In the genomic region with DNA sequence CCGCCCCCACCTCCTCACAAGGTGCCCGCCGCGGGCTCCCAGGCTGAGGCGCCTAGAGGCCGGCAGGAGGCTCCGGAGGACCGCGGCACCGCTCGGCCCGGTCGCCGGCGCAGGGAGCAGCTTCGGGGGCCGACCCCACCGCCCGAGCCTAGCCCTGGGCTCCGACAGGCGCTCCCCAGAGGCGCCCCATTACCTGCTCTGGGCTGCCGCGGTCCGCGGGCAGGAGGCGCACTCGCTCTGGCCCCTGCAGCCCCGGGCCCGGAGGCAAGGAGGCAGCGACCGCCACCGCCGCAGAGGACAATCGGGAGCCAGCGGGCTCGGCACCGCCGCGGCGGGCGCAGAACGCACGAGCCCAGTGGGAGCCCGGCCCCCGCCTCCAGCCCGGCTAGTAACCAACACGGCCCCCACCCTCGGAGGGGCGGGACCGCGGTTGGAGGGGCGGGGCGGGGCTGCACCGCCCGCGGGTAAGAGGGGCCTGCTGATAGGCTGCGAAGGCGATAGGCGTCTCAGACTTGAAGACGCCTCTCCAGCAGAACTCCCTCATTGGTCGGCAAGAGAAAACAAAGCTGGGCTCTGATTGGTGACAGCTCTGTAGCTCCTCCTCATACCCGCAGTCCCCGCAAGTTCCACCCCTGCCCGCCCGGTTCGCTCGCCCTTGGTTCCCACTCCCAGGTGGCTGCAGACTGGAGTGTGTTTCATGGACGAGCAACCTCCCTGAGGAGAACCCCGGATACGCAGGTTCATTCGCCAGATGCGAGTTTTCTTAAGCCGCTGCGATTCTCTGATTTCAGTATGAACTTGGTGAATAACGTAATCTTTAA, we compare ENCODE assay signal across 8 cellular contexts. TPM values are rescaled to one million over a fixed set of nuclear protein-coding genes. Genes with fewer than 3 reads are reported as not detected.
DNase-seq lines count a peak whose midpoint lies in the region; ATAC-seq and TF ChIP-seq lines count a peak whose summit lies in the region.

A gene (minus strand): TSS at position 397 of the 821 bp plus-strand sequence. CDS start 64,460 bp downstream, outside the sequence.

- H3K27me3 ChIP-seq in CD4-positive, alpha-beta T cell (ENCODE audit: control insufficient read depth, insufficient read depth, low read length), result no peaks in the 10 kb centered on the region
- H3K27me3 ChIP-seq in HL-60 (ENCODE audit: insufficient read depth, poor library complexity, severe bottlenecking), result peaks cover 3% of the 10 kb centered on the region
- peaks cover 3 to 10% of the 10 kb centered on the region in 2 donors for H3K27me3 ChIP-seq in duodenal mucosa (ENCODE audit: control insufficient read depth in 1 of 2, insufficient read depth in 2 of 2, low read length in 2 of 2)
- H3K27me3 ChIP-seq in liver (ENCODE audit: control insufficient read depth in 4 of 4, insufficient read depth in 4 of 4, low read length in 3 of 4), result no peaks in the 10 kb centered on the region

- H3K36me3 Mint-ChIP-seq in CD4-positive, alpha-beta T cell (ENCODE audit: low read depth), result peaks cover 10% of the 10 kb centered on the region
- no peaks in the 10 kb centered on the region for H3K36me3 Mint-ChIP-seq in activated CD4-positive, alpha-beta memory T cell treated with anti-CD3 and anti-CD28 coated beads, Interleukin-2, amount 10 ng/mL, durations not matched to agents 7 days and 5 days (ENCODE audit: low read depth)

- CTCF ChIA-PET in CD4-positive, alpha-beta T cell (lab: Charles Lee), result interaction anchor here (1.0 to 4.6 kb wide), 21 partner anchors 9 to 799 kb away, joined by 3 to 68 read pairs (median 6); a partner anchor contains a TSS
- CTCF ChIA-PET in activated CD4-positive, alpha-beta memory T cell treated with anti-CD3 and anti-CD28 coated beads, Interleukin-2, amount 10 ng/mL, durations not matched to agents 7 days and 5 days (lab: Charles Lee), result interaction anchor here (0.7 to 4.7 kb wide), 24 partner anchors 10 to 799 kb away, joined by 3 to 75 read pairs (median 5); a partner anchor contains a TSS

- no peaks in the 10 kb centered on the region for H3K36me3 ChIP-seq in duodenal mucosa (ENCODE audit: control insufficient read depth in 1 of 2, insufficient read depth in 2 of 2, low read length in 2 of 2)
- H3K36me3 ChIP-seq in liver (ENCODE audit: control insufficient read depth in 4 of 4, insufficient read depth in 3 of 4, low read depth in 1 of 4, low read length in 3 of 4), result no peaks in the 10 kb centered on the region

- H3K9ac ChIP-seq in duodenal mucosa (ENCODE audit: low read depth in 1 of 2, low read length in 2 of 2), result peak within 1 kb of the TSS; percentile 57 to 66
- H3K9ac ChIP-seq in liver (ENCODE audit: low read depth in 1 of 2, low read length in 2 of 2), result peak within 1 kb of the TSS; percentile 1 to 62

- intact Hi-C loops in CD4-positive, alpha-beta T cell (cut with DNase I, micrococcal nuclease), result loop anchor here (1.0 to 10.0 kb wide), 8 partner anchors 31 to 1148 kb away; a partner anchor contains a TSS

- POLR2A ChIA-PET in CD4-positive, alpha-beta T cell (lab: Charles Lee), result interaction anchor here (0.5 to 8.2 kb wide), 33 partner anchors 9 to 1619 kb away, joined by 3 to 312 read pairs (median 4); a partner anchor contains a TSS
- POLR2A ChIA-PET in activated CD4-positive, alpha-beta memory T cell treated with anti-CD3 and anti-CD28 coated beads, Interleukin-2, amount 10 ng/mL, durations not matched to agents 7 days and 5 days (lab: Charles Lee), result interaction anchor here (0.6 to 3.6 kb wide), 9 partner anchors 9 to 78 kb away, joined by 3 to 38 read pairs (median 5); no protein-coding TSS in a partner anchor

- H3K27me3 Mint-ChIP-seq in CD4-positive, alpha-beta T cell, result no peaks in the 10 kb centered on the region
- H3K27me3 Mint-ChIP-seq in activated CD4-positive, alpha-beta memory T cell treated with anti-CD3 and anti-CD28 coated beads, Interleukin-2, amount 10 ng/mL, durations not matched to agents 7 days and 5 days, result peaks cover 29% of the 10 kb centered on the region

- H3K27ac Mint-ChIP-seq in CD4-positive, alpha-beta T cell, result peak within 1 kb of the TSS; percentile 90
- H3K27ac Mint-ChIP-seq in activated CD4-positive, alpha-beta memory T cell treated with anti-CD3 and anti-CD28 coated beads, Interleukin-2, amount 10 ng/mL, durations not matched to agents 7 days and 5 days, result peak within 1 kb of the TSS; percentile 21

- peaks cover 70% of the 10 kb centered on the region for H3K4me1 Mint-ChIP-seq in CD4-positive, alpha-beta T cell (ENCODE audit: low read depth)
- H3K4me1 Mint-ChIP-seq in activated CD4-positive, alpha-beta memory T cell treated with anti-CD3 and anti-CD28 coated beads, Interleukin-2, amount 10 ng/mL, durations not matched to agents 7 days and 5 days, result peaks cover 22% of the 10 kb centered on the region

- peak; percentile 18 to 67 for TF ChIP-seq RAD21 in liver (IDR thresholded peaks at IDR 0.05)

- H3K4me3 Mint-ChIP-seq in CD4-positive, alpha-beta T cell, result peak within 1 kb of the TSS; percentile 91
- peak within 1 kb of the TSS; percentile 83 for H3K4me3 Mint-ChIP-seq in activated CD4-positive, alpha-beta memory T cell treated with anti-CD3 and anti-CD28 coated beads, Interleukin-2, amount 10 ng/mL, durations not matched to agents 7 days and 5 days

- H3K4me3 ChIP-seq in HL-60 (replicated peaks; ENCODE audit: insufficient read depth, low read length) (peak within 1 kb of the TSS; percentile 54), duodenal mucosa (ENCODE audit: low read depth in 1 of 2, low read length in 2 of 2) (peak within 1 kb of the TSS; percentile 80 to 81), liver (ENCODE audit: low read depth in 1 of 3, low read length in 3 of 3) (peak within 1 kb of the TSS; percentile 72 to 95 (median 78))

- peaks cover 3 to 15% of the 10 kb centered on the region in 2 donors for H3K4me1 ChIP-seq in duodenal mucosa (ENCODE audit: control insufficient read depth in 1 of 2, insufficient read depth in 2 of 2, low read length in 2 of 2)
- H3K4me1 ChIP-seq in liver (ENCODE audit: control insufficient read depth in 4 of 4, insufficient read depth in 4 of 4, low read length in 3 of 4), result peaks cover 0 to 17% (median 8%) of the 10 kb centered on the region in 4 donors

- DNase-seq in CD4-positive, alpha-beta T cell, result peak; percentile 92 to 98 (median 95)
- DNase-seq in HL-60 (ENCODE audit: low read depth in 1 of 2, low spot score in 1 of 2) (peak; percentile 86 to 95), NCI-H82 treated with DMSO at 0.1 percent for 48 hours (lab: John Stamatoyannopoulos, UW; ENCODE audit: unreplicated experiment) (peak; percentile 95)
- DNase-seq in activated CD4-positive, alpha-beta memory T cell treated with anti-CD3 and anti-CD28 coated beads, Interleukin-2, amount 10 ng/mL, durations not matched to agents 7 days and 5 days, result peak; percentile 96
- DNase-seq in stimulated activated CD4-positive, alpha-beta T cell treated with anti-CD3 and anti-CD28 coated beads, Interleukin-2, amount 100 ng/mL, for 48 hours, result peak; percentile 92 to 94

- peak; percentile 94 for ATAC-seq in CD4-positive, alpha-beta T cell (ENCODE audit: poor library complexity)
- ATAC-seq in GM19467 (IDR thresholded peaks at IDR 0.05; ENCODE audit: unreplicated experiment), result peak; percentile 100

- H3K27ac ChIP-seq in CD4-positive, alpha-beta T cell (ENCODE audit: low read depth, low read length), result peak within 1 kb of the TSS; percentile 77
- H3K27ac ChIP-seq in HL-60 (replicated peaks) (no peak within 1 kb of the TSS), duodenal mucosa (ENCODE audit: low read depth, low read length) (peak within 1 kb of the TSS; percentile 86), liver (ENCODE audit: low read depth in 1 of 2, low read length in 2 of 2) (peak within 1 kb of the TSS; percentile 64 to 65)

- no peaks in the 10 kb centered on the region for H3K9me3 Mint-ChIP-seq in CD4-positive, alpha-beta T cell
- no peaks in the 10 kb centered on the region for H3K9me3 Mint-ChIP-seq in activated CD4-positive, alpha-beta memory T cell treated with anti-CD3 and anti-CD28 coated beads, Interleukin-2, amount 10 ng/mL, durations not matched to agents 7 days and 5 days

- TF ChIP-seq CTCF in CD4-positive, alpha-beta T cell (IDR thresholded peaks at IDR 0.05), result peak; percentile 71
- TF ChIP-seq CTCF in HL-60 (IDR thresholded peaks at IDR 0.05; ENCODE audit: insufficient read depth, low read length), result no peak
- peak; percentile 37 for TF ChIP-seq CTCF in liver (IDR thresholded peaks at IDR 0.05; ENCODE audit: low read depth, low read length, missing input control)

- WGBS in liver, result under 1% methylated on average over 76 of the region's 76 CpGs

- H3K9me3 ChIP-seq in CD4-positive, alpha-beta T cell (ENCODE audit: control insufficient read depth, low read length), result no peaks in the 10 kb centered on the region
- H3K9me3 ChIP-seq in duodenal mucosa (ENCODE audit: control insufficient read depth in 1 of 2, low read length in 2 of 2) (no peaks in the 10 kb centered on the region), liver (ENCODE audit: control insufficient read depth in 4 of 4, low read length in 3 of 4) (no peaks in the 10 kb centered on the region)

TF ChIP-seq in liver, 16 proteins besides CTCF, POLR2A, EP300 and RAD21 (continues in another document):
- TF ChIP-seq, protein P1, sequence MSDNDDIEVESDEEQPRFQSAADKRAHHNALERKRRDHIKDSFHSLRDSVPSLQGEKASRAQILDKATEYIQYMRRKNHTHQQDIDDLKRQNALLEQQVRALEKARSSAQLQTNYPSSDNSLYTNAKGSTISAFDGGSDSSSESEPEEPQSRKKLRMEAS (IDR thresholded peaks at IDR 0.05), result peak; percentile 27
- TF ChIP-seq SP1 (IDR thresholded peaks at IDR 0.05), result peak; percentile 99
- TF ChIP-seq RXRA (IDR thresholded peaks at IDR 0.05), result peak; percentile 30 to 44
- TF ChIP-seq JUND (IDR thresholded peaks at IDR 0.05), result peak in 1 of 2 donors; percentile 31
- peak; percentile 93 for TF ChIP-seq TAF1 (conservative IDR thresholded peaks at IDR 0.05)
- peak; percentile 21 to 30 for TF ChIP-seq HNF4A (conservative IDR thresholded peaks at IDR 0.05)

RNA-seq across cellular contexts. Expression of the gene that starts here (rescaled TPM):
- 10 to 100 TPM; 30.4 to 32.5 TPM for total RNA-seq in CD4-positive, alpha-beta T cell
- total RNA-seq in activated CD4-positive, alpha-beta memory T cell treated with anti-CD3 and anti-CD28 coated beads, Interleukin-2, amount 10 ng/mL, durations not matched to agents 7 days and 5 days, result 1 to 10 TPM; 4.0 to 4.3 TPM
- total RNA-seq in liver, result 1 to 10 TPM; 3.1 to 3.8 TPM
- polyA plus RNA-seq in liver, result 1 to 10 TPM in 1 of 2 donors, under 1 TPM in 1; 0.69 to 1.8 TPM

Comparison
In these comparisons a context has a peak if more than half of its experiments do, and no peak if none do; other contexts are left out.
1. RNA of the gene that starts here (total RNA-seq): 30.4 to 32.5 TPM in CD4-positive, alpha-beta T cell; 4.0 to 4.3 TPM in activated CD4-positive, alpha-beta memory T cell treated with anti-CD3 and anti-CD28 coated beads, Interleukin-2, amount 10 ng/mL, durations not matched to agents 7 days and 5 days and 3.1 to 3.8 TPM in liver; every median in the first group is over 4 times any median in the second.
2. Peak in every context shown above with its lines, with median percentiles within 50 percentile points of each other: DNase-seq and H3K4me3 ChIP-seq.